In the genomic region with DNA sequence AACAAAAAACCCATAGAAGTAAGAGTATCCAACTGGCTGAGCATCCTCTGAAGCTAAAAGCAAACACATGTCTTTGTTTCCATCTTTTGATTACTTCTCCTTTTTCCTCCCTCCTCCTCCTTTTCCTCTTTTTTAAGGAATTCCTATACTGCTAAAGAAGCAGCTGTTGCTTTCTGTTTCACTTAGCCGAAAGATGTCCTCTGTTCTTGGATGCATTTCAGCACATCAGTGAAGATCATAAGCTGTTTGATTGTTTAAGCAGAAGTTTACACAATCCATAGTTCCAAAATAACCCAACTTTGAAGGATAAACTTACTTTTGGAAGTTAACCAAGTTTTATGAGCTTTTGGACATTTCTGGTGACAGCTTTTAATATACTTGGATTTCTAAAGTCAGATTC, we compare ENCODE assay signal across 28 cellular contexts. TPM values are rescaled to one million over a fixed set of nuclear protein-coding genes. Genes with fewer than 3 reads are reported as not detected.
DNase-seq lines count a peak whose midpoint lies in the region; ATAC-seq and TF ChIP-seq lines count a peak whose summit lies in the region.
"Had no signal": no experiment of that assay in that cellular context is flagged by ENCODE, and none has a peak within 500 bp of the region (broad histone marks: within the 10 kb centered on the region; RNA-seq: fewer than 3 reads in every experiment).

No MANE protein-coding gene starts in this region.

- DNase-seq in natural killer cell treated with Interleukin-12 subunit alpha and Interleukin-12 subunit beta and Interleukin-15 and Interleukin-18, amount 100 ng/mL, for 72 hours (ENCODE audit: low spot score): no peak
- DNase-seq in natural killer cell (no peak), hepatocyte (ENCODE audit: low spot score) (no peak), gastrocnemius medialis (no peak), upper lobe of right lung (no peak), esophagus squamous epithelium (lab: John Stamatoyannopoulos, UW) (no peak), DMS79 (lab: John Stamatoyannopoulos, UW) (no peak)
- DNase-seq in activated CD8-positive, alpha-beta T cell treated with anti-CD3 and anti-CD28 coated beads, Interleukin-2, amount 10 ng/mL, durations not matched to agents 7 days and 5 days: no peak
- DNase-seq: ACHN; activated CD4-positive, CD25-positive, alpha-beta regulatory T cell; amniotic stem cell; BE2C; colonic mucosa; DND-41; left ventricle myocardium inferior; naive B cell; NCI-H1092; NCI-H187; NCI-H2171; NCI-H524 treated with DMSO at 0.1 percent for 48 hours; small intestine; stimulated activated CD4-positive, alpha-beta T cell treated with anti-CD3 and anti-CD28 coated beads, Interleukin-1b, Interleukin-23, amount 100 ng/mL, for 48 hours; stimulated activated CD8-positive, alpha-beta memory T cell treated with anti-CD3 and anti-CD28 coated beads, Interleukin-4, amount 100 ng/mL, for 48 hours; T-helper 1 cell had no signal

- in situ Hi-C loops in gastrocnemius medialis (cut with MboI; ENCODE audit: low sequenced_read_pairs in 4 of 4): no loop called here

- CTCF ChIA-PET in activated CD8-positive, alpha-beta T cell treated with anti-CD3 and anti-CD28 coated beads, Interleukin-2, amount 10 ng/mL, durations not matched to agents 7 days and 5 days (lab: Charles Lee): interaction anchor here (1.3 to 4.9 kb wide), 6 partner anchors 9 to 89 kb away, joined by 4 to 51 read pairs (median 15); no protein-coding TSS in a partner anchor

- 61% methylated on average over 1 of the region's 1 CpG for WGBS in hepatocyte (ENCODE audit: low lambda C conversion rate, missing lambda C conversion rate)
- 15 to 17% methylated on average over 1 of the region's 1 CpG for WGBS in esophagus squamous epithelium, 2 donors

- TF ChIP-seq CTCF in natural killer cell (IDR thresholded peaks at IDR 0.05) (no peak), hepatocyte (IDR thresholded peaks at IDR 0.05; ENCODE audit: poor library complexity) (no peak), gastrocnemius medialis (IDR thresholded peaks at IDR 0.05 in 4 of 5, conservative IDR thresholded peaks at IDR 0.05 in 1 of 5) (no peak), upper lobe of right lung (IDR thresholded peaks at IDR 0.05) (no peak), esophagus squamous epithelium (IDR thresholded peaks at IDR 0.05) (no peak)

- H3K36me3 ChIP-seq in hepatocyte (replicated peaks; ENCODE audit: insufficient read depth, low read depth) (no peaks in the 10 kb centered on the region), gastrocnemius medialis (no peaks in the 10 kb centered on the region), upper lobe of right lung (no peaks in the 10 kb centered on the region), esophagus squamous epithelium (no peaks in the 10 kb centered on the region)
- H3K36me3 ChIP-seq: BE2C, colonic mucosa, HAP-1, left ventricle myocardium inferior, SJCRH30, tibial nerve had no signal

- H3K27ac ChIP-seq in hepatocyte (peak overlapping the region; percentile 26), gastrocnemius medialis (no peak overlapping the region), upper lobe of right lung (no peak overlapping the region), esophagus squamous epithelium (no peak overlapping the region)
- H3K27ac ChIP-seq: colonic mucosa, left ventricle myocardium inferior, SJCRH30, tibial nerve had no signal

- H3K4me1 Mint-ChIP-seq in natural killer cell treated with Interleukin-12 subunit alpha and Interleukin-12 subunit beta and Interleukin-15 and Interleukin-18, amount 100 ng/mL, for 72 hours (ENCODE audit: low read depth in 2 of 2): peaks cover 4 to 32% of the 10 kb centered on the region in 2 donors
- H3K4me1 Mint-ChIP-seq in natural killer cell: peaks cover 10 to 13% of the 10 kb centered on the region in 2 donors
- peaks cover 28% of the 10 kb centered on the region for H3K4me1 Mint-ChIP-seq in activated CD8-positive, alpha-beta T cell treated with anti-CD3 and anti-CD28 coated beads, Interleukin-2, amount 10 ng/mL, durations not matched to agents 7 days and 5 days (ENCODE audit: low read depth)
- H3K4me1 Mint-ChIP-seq: naive B cell had no signal

- intact Hi-C loops in natural killer cell (cut with micrococcal nuclease): no loop called here
- intact Hi-C loops in gastrocnemius medialis (cut with DNase I; ENCODE audit: low total_unique reads): no loop called here
- intact Hi-C loops in upper lobe of right lung (cut with DNase I): no loop called here
- intact Hi-C loops in esophagus squamous epithelium (cut with DNase I): no loop called here

- peaks cover 15% of the 10 kb centered on the region for H3K4me1 ChIP-seq in hepatocyte (ENCODE audit: insufficient read depth)
- H3K4me1 ChIP-seq in gastrocnemius medialis: no peaks in the 10 kb centered on the region
- no peaks in the 10 kb centered on the region for H3K4me1 ChIP-seq in upper lobe of right lung
- no peaks in the 10 kb centered on the region for H3K4me1 ChIP-seq in esophagus squamous epithelium
- H3K4me1 ChIP-seq: BE2C, colonic mucosa, HAP-1, left ventricle myocardium inferior, tibial nerve had no signal

- H3K9me3 ChIP-seq in hepatocyte (ENCODE audit: low read depth) (no peaks in the 10 kb centered on the region), gastrocnemius medialis (no peaks in the 10 kb centered on the region), upper lobe of right lung (no peaks in the 10 kb centered on the region), esophagus squamous epithelium (no peaks in the 10 kb centered on the region)
- H3K9me3 ChIP-seq: BE2C, colonic mucosa, HAP-1, left ventricle myocardium inferior, SJCRH30, tibial nerve had no signal

- H3K36me3 Mint-ChIP-seq in natural killer cell treated with Interleukin-12 subunit alpha and Interleukin-12 subunit beta and Interleukin-15 and Interleukin-18, amount 100 ng/mL, for 72 hours: no peaks in the 10 kb centered on the region
- no peaks in the 10 kb centered on the region for H3K36me3 Mint-ChIP-seq in natural killer cell
- H3K36me3 Mint-ChIP-seq in activated CD8-positive, alpha-beta T cell treated with anti-CD3 and anti-CD28 coated beads, Interleukin-2, amount 10 ng/mL, durations not matched to agents 7 days and 5 days (ENCODE audit: low read depth): no peaks in the 10 kb centered on the region
- H3K36me3 Mint-ChIP-seq: naive B cell had no signal

- H3K4me3 ChIP-seq in hepatocyte: no peak overlapping the region
- H3K4me3 ChIP-seq in gastrocnemius medialis: no peak overlapping the region
- H3K4me3 ChIP-seq in upper lobe of right lung: no peak overlapping the region
- H3K4me3 ChIP-seq in esophagus squamous epithelium: no peak overlapping the region
- H3K4me3 ChIP-seq: colonic mucosa, HAP-1, left ventricle myocardium inferior, SJCRH30, tibial nerve had no signal

- H3K4me2 ChIP-seq in hepatocyte: peak overlapping the region; percentile 47

- no peaks in the 10 kb centered on the region for H3K79me2 ChIP-seq in hepatocyte

- H3K27ac Mint-ChIP-seq in natural killer cell treated with Interleukin-12 subunit alpha and Interleukin-12 subunit beta and Interleukin-15 and Interleukin-18, amount 100 ng/mL, for 72 hours: peak overlapping the region in 1 of 2 donors; percentile 80
- no peak overlapping the region for H3K27ac Mint-ChIP-seq in natural killer cell
- peak overlapping the region; percentile 68 for H3K27ac Mint-ChIP-seq in activated CD8-positive, alpha-beta T cell treated with anti-CD3 and anti-CD28 coated beads, Interleukin-2, amount 10 ng/mL, durations not matched to agents 7 days and 5 days
- H3K27ac Mint-ChIP-seq: naive B cell had no signal

- TF ChIP-seq POLR2A in gastrocnemius medialis (IDR thresholded peaks at IDR 0.05): no peak
- TF ChIP-seq POLR2A in esophagus squamous epithelium (IDR thresholded peaks at IDR 0.05): no peak

- POLR2A ChIA-PET in activated CD8-positive, alpha-beta T cell treated with anti-CD3 and anti-CD28 coated beads, Interleukin-2, amount 10 ng/mL, durations not matched to agents 7 days and 5 days (lab: Charles Lee): interaction anchor here (0.9 to 1.0 kb wide), 2 partner anchors 25 to 38 kb away, joined by 3 read pairs; no protein-coding TSS in a partner anchor

- H3K9me2 ChIP-seq in hepatocyte (replicated peaks; ENCODE audit: insufficient read depth): no peaks in the 10 kb centered on the region

- H3K27me3 Mint-ChIP-seq in natural killer cell treated with Interleukin-12 subunit alpha and Interleukin-12 subunit beta and Interleukin-15 and Interleukin-18, amount 100 ng/mL, for 72 hours: peaks cover 0 to 6% of the 10 kb centered on the region in 2 donors
- peaks cover 2 to 24% of the 10 kb centered on the region in 2 donors for H3K27me3 Mint-ChIP-seq in natural killer cell (ENCODE audit: low read depth in 2 of 2)
- no peaks in the 10 kb centered on the region for H3K27me3 Mint-ChIP-seq in activated CD8-positive, alpha-beta T cell treated with anti-CD3 and anti-CD28 coated beads, Interleukin-2, amount 10 ng/mL, durations not matched to agents 7 days and 5 days (ENCODE audit: low read depth)

- no peak for ATAC-seq in natural killer cell treated with Interleukin-12 subunit alpha and Interleukin-12 subunit beta and Interleukin-15 and Interleukin-18, amount 100 ng/mL, for 72 hours
- ATAC-seq in natural killer cell: no peak
- ATAC-seq in activated CD8-positive, alpha-beta T cell treated with anti-CD3 and anti-CD28 coated beads, Interleukin-2, amount 10 ng/mL, durations not matched to agents 7 days and 5 days: no peak
- ATAC-seq in gastrocnemius medialis: no peak
- no peak for ATAC-seq in upper lobe of right lung

- peak overlapping the region; percentile 76 for H3K4me3 Mint-ChIP-seq in natural killer cell treated with Interleukin-12 subunit alpha and Interleukin-12 subunit beta and Interleukin-15 and Interleukin-18, amount 100 ng/mL, for 72 hours
- H3K4me3 Mint-ChIP-seq in natural killer cell: no peak overlapping the region
- H3K4me3 Mint-ChIP-seq in activated CD8-positive, alpha-beta T cell treated with anti-CD3 and anti-CD28 coated beads, Interleukin-2, amount 10 ng/mL, durations not matched to agents 7 days and 5 days: peak overlapping the region; percentile 19
- H3K4me3 Mint-ChIP-seq: naive B cell had no signal

- H3K9me3 Mint-ChIP-seq in natural killer cell treated with Interleukin-12 subunit alpha and Interleukin-12 subunit beta and Interleukin-15 and Interleukin-18, amount 100 ng/mL, for 72 hours: no peaks in the 10 kb centered on the region
- no peaks in the 10 kb centered on the region for H3K9me3 Mint-ChIP-seq in natural killer cell
- no peaks in the 10 kb centered on the region for H3K9me3 Mint-ChIP-seq in activated CD8-positive, alpha-beta T cell treated with anti-CD3 and anti-CD28 coated beads, Interleukin-2, amount 10 ng/mL, durations not matched to agents 7 days and 5 days (ENCODE audit: insufficient read depth)
- H3K9me3 Mint-ChIP-seq: naive B cell had no signal

- no peaks in the 10 kb centered on the region for H4K20me1 ChIP-seq in hepatocyte (ENCODE audit: insufficient read depth, poor library complexity, severe bottlenecking)

- H2AFZ ChIP-seq in hepatocyte: no peak overlapping the region

- H3K27me3 ChIP-seq in hepatocyte (no peaks in the 10 kb centered on the region), gastrocnemius medialis (no peaks in the 10 kb centered on the region), upper lobe of right lung (no peaks in the 10 kb centered on the region), esophagus squamous epithelium (no peaks in the 10 kb centered on the region)
- H3K27me3 ChIP-seq: colonic mucosa, SJCRH30, tibial nerve had no signal

RNA-seq across cellular contexts. Expression of gene TNIP3, which starts 55.1 kb away (rescaled TPM):
- 1 to 10 TPM in 1 of 2 donors, under 1 TPM in 1; 0.45 to 4.5 TPM for total RNA-seq in natural killer cell treated with Interleukin-12 subunit alpha and Interleukin-12 subunit beta and Interleukin-15 and Interleukin-18, amount 100 ng/mL, for 72 hours
- total RNA-seq in natural killer cell: 1 to 10 TPM in 1 of 3 donors, under 1 TPM in 2; 0.45 to 2.5 (median 0.64) TPM
- under 1 TPM; 0.29 to 0.42 TPM for total RNA-seq in activated CD8-positive, alpha-beta T cell treated with anti-CD3 and anti-CD28 coated beads, Interleukin-2, amount 10 ng/mL, durations not matched to agents 7 days and 5 days
- total RNA-seq in hepatocyte: 0.63 TPM in 1 of 2 replicates, not detected in the other
- 0.53 TPM in 1 of 2 replicates, not detected in the other for polyA plus RNA-seq in hepatocyte
- not detected for total RNA-seq in gastrocnemius medialis
- 2.3 TPM for total RNA-seq in upper lobe of right lung
- 1 to 10 TPM in 2 of 4 donors, under 1 TPM in 2; 0.15 to 6.5 (median 2.5) TPM for total RNA-seq in esophagus squamous epithelium
- total RNA-seq: left ventricle myocardium inferior, osteocyte had no signal
